1 cellular context compared by ENCODE assay signal in the genomic region with DNA sequence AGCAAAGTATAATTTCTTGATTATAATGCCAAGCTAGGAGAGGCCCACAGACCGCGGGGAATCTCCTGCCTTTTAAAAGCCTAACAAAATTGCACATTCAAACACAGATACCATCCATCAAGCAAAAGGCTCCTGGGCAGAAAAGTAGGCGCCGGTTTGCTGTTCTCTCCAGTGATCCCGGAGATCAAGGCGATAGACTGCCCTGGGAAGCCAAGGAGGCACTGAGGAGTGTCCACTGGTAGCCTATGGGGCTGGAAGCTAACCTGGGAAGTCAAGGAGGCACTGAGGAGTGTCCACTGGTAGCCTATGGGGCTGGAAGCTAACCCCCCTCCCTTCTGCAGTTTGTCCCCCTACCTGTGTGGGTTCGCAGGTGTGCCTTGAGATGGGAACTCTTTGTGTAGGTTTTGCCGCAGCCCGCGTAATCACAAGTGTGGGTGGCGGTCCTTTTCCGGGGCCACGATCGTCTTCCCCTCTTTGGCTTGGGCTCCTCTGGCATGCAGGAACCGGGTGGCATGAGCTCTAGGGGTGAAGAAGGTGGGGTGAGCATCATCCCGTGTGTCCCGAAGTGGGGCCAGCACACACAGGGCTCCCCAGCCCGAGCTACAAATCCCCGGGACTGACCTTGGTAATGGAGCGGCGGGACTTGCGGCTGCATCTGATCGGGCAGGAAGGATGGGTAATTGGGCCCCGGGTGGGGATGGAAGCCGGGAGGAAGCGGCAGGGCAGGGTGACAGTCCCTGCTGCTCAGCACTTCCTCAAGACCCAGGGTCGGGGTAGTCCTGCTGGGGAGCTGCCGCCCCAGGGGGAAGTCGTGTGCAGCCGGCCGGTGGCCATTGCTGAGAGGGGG.
A peak's percentile ranks its signal among the peaks of the same experiment; 100 is the strongest.
TF ChIP-seq lines count a peak whose summit lies in the region.

No MANE protein-coding gene starts in this region.

TF ChIP-seq in H1, 55 proteins besides CTCF, POLR2A, EP300 and RAD21:
- no peak for TF ChIP-seq KDM1A (IDR thresholded peaks at IDR 0.05; ENCODE audit: borderline replicate concordance, low read length)
- no peak for TF ChIP-seq SRF (IDR thresholded peaks at IDR 0.05; ENCODE audit: low read depth, low read length)
- peak; percentile 62 for TF ChIP-seq KDM4A (IDR thresholded peaks at IDR 0.05; ENCODE audit: low read depth, low read length, severe bottlenecking)
TF ChIP-seq in H1: peak in this region for 1.
